Comparison of ENCODE assay signal across 1 cellular context in genomic region chr14:63641473-63642228, GRCh38.
A peak's percentile ranks its signal among the peaks of the same experiment; 100 is the strongest.
TF ChIP-seq lines count a peak whose summit lies in the region.

WDR89 (minus strand) TSS chr14:63641871; CDS start chr14:63599942, 41,929 bp downstream.

TF ChIP-seq in HepG2, 621 proteins besides CTCF, POLR2A, EP300 and RAD21 (continued from another document and continues in another):
- no peak for TF ChIP-seq HIC2 (CRISPR knock-in tag; IDR thresholded peaks at IDR 0.05; ENCODE audit: low read depth)
- TF ChIP-seq MBNL3 (CRISPR knock-in tag; conservative IDR thresholded peaks at IDR 0.05) = no peak
- TF ChIP-seq KDM6A (CRISPR knock-in tag; IDR thresholded peaks at IDR 0.05; ENCODE audit: low read depth) = no peak
- TF ChIP-seq ZMYM2 (CRISPR knock-in tag; IDR thresholded peaks at IDR 0.05) = peak; percentile 82
- TF ChIP-seq ATF7 (IDR thresholded peaks at IDR 0.05) = no peak
- no peak for TF ChIP-seq ATF7 (CRISPR knock-in tag; IDR thresholded peaks at IDR 0.05)
- no peak for TF ChIP-seq DPF2 (CRISPR knock-in tag; IDR thresholded peaks at IDR 0.05; ENCODE audit: borderline replicate concordance, low read depth)
- TF ChIP-seq ATF7-NPFF (CRISPR knock-in tag; IDR thresholded peaks at IDR 0.05; ENCODE audit: low read depth) = peak; percentile 92
- TF ChIP-seq ZFP36 (IDR thresholded peaks at IDR 0.05; ENCODE audit: borderline replicate concordance, low read depth, low read length, partially characterized antibody) = no peak
- no peak for TF ChIP-seq TCF12 (IDR thresholded peaks at IDR 0.05)
- no peak for TF ChIP-seq TCF12 (CRISPR knock-in tag; IDR thresholded peaks at IDR 0.05)
- TF ChIP-seq HBP1 (CRISPR knock-in tag; IDR thresholded peaks at IDR 0.05; ENCODE audit: low read depth) = 0 out of 2 replicates have a peak, but pooled peaks have one; percentile 73
- peak; percentile 37; the same call in 1 of the 2 replicates for TF ChIP-seq MIER2 (CRISPR knock-in tag; IDR thresholded peaks at IDR 0.05)
- TF ChIP-seq ZSCAN30 (CRISPR knock-in tag; IDR thresholded peaks at IDR 0.05) = 0 out of 2 replicates have a peak, but pooled peaks have one; percentile 38
- peak; percentile 86 for TF ChIP-seq ZNF552 (CRISPR knock-in tag; IDR thresholded peaks at IDR 0.05; ENCODE audit: borderline replicate concordance)
- peak; percentile 15; the same call in 1 of the 2 replicates for TF ChIP-seq HNF1A (IDR thresholded peaks at IDR 0.05; ENCODE audit: low read depth)
- no peak for TF ChIP-seq HNF1A (CRISPR knock-in tag; IDR thresholded peaks at IDR 0.05; ENCODE audit: borderline replicate concordance)
- no peak for TF ChIP-seq ZNF383 (CRISPR knock-in tag; IDR thresholded peaks at IDR 0.05; ENCODE audit: borderline replicate concordance)
- TF ChIP-seq FOXM1 (CRISPR knock-in tag; IDR thresholded peaks at IDR 0.05) = no peak
- peak; percentile 99 for TF ChIP-seq GMEB1 (CRISPR knock-in tag; IDR thresholded peaks at IDR 0.05; ENCODE audit: borderline replicate concordance)
- TF ChIP-seq SMARCE1 (IDR thresholded peaks at IDR 0.05; ENCODE audit: borderline replicate concordance) = no peak
- no peak for TF ChIP-seq PLRG1 (conservative IDR thresholded peaks at IDR 0.05)
- TF ChIP-seq NONO (IDR thresholded peaks at IDR 0.05) = no peak
- TF ChIP-seq NONO (CRISPR knock-in tag; conservative IDR thresholded peaks at IDR 0.05) = peak; percentile 77; the same call in 1 of the 2 replicates
- TF ChIP-seq ZBTB4 (CRISPR knock-in tag; IDR thresholded peaks at IDR 0.05; ENCODE audit: borderline replicate concordance) = peak; percentile 91; the same call in 1 of the 2 replicates
- TF ChIP-seq SUZ12 (IDR thresholded peaks at IDR 0.05; ENCODE audit: low read depth, low read length) = no peak
- peak; percentile 58; the same call in 1 of the 2 replicates for TF ChIP-seq BRD4 (CRISPR knock-in tag; IDR thresholded peaks at IDR 0.05)
- peak; percentile 87 for TF ChIP-seq KDM2A (CRISPR knock-in tag; IDR thresholded peaks at IDR 0.05; ENCODE audit: borderline replicate concordance, low read depth)
- TF ChIP-seq CSRNP2 (CRISPR knock-in tag; conservative IDR thresholded peaks at IDR 0.05; ENCODE audit: low read depth) = no peak
- no peak for TF ChIP-seq SRSF1 (optimal IDR thresholded peaks at IDR 0.05; ENCODE audit: low read depth, low read length)
- TF ChIP-seq SMAD1 (CRISPR knock-in tag; IDR thresholded peaks at IDR 0.05; ENCODE audit: borderline replicate concordance, low read depth) = peak; percentile 49; the same call in 1 of the 2 replicates
- peak; percentile 61; the same call in 1 of the 2 replicates for TF ChIP-seq ZBTB14 (CRISPR knock-in tag; IDR thresholded peaks at IDR 0.05)
- TF ChIP-seq ZNF224 (CRISPR knock-in tag; IDR thresholded peaks at IDR 0.05) = peak; percentile 86; the same call in 1 of the 2 replicates
- peak; percentile 83 for TF ChIP-seq CBX5 (CRISPR knock-in tag; IDR thresholded peaks at IDR 0.05; ENCODE audit: borderline replicate concordance)
- peak; percentile 72 for TF ChIP-seq BCL6 (CRISPR knock-in tag; IDR thresholded peaks at IDR 0.05)
- no peak for TF ChIP-seq TRIM24 (CRISPR knock-in tag; IDR thresholded peaks at IDR 0.05)
- TF ChIP-seq ZNF7 (CRISPR knock-in tag; IDR thresholded peaks at IDR 0.05) = no peak
- no peak for TF ChIP-seq ZBTB39 (CRISPR knock-in tag; IDR thresholded peaks at IDR 0.05)
- no peak for TF ChIP-seq SNAPC5 (CRISPR knock-in tag; IDR thresholded peaks at IDR 0.05; ENCODE audit: borderline replicate concordance)
- peak; percentile 54; the same call in 1 of the 2 replicates for TF ChIP-seq HNRNPL (IDR thresholded peaks at IDR 0.05; ENCODE audit: low read depth, low read length)
- 0 out of 2 replicates have a peak, but pooled peaks have one; percentile 13 for TF ChIP-seq ZMYM3 (CRISPR knock-in tag; IDR thresholded peaks at IDR 0.05)
- TF ChIP-seq CHD2 (IDR thresholded peaks at IDR 0.05; ENCODE audit: low read depth, low read length) = peak; percentile 86
- TF ChIP-seq ZNF20 (CRISPR knock-in tag; IDR thresholded peaks at IDR 0.05) = peak; percentile 71; the same call in 1 of the 2 replicates
- no peak for TF ChIP-seq DDIT3 (CRISPR knock-in tag; IDR thresholded peaks at IDR 0.05)
- peak; percentile 91; the same call in 1 of the 2 replicates for TF ChIP-seq ZSCAN12 (CRISPR knock-in tag; IDR thresholded peaks at IDR 0.05)
- TF ChIP-seq TEAD3 (CRISPR knock-in tag; optimal IDR thresholded peaks at IDR 0.05; ENCODE audit: borderline replicate concordance) = peak; percentile 49
- TF ChIP-seq ZNF678 (CRISPR knock-in tag; IDR thresholded peaks at IDR 0.05) = no peak
- no peak; the same call in 1 of the 2 replicates for TF ChIP-seq ZNF850 (CRISPR knock-in tag; conservative IDR thresholded peaks at IDR 0.05)
- peak; percentile 77; the same call in 1 of the 2 replicates for TF ChIP-seq NFATC3 (CRISPR knock-in tag; IDR thresholded peaks at IDR 0.05)
- peak; percentile 92 for TF ChIP-seq NFYC (CRISPR knock-in tag; IDR thresholded peaks at IDR 0.05)
